In genomic region chr1:1231400-1232223, GRCh38 we compare ENCODE assay signal across 1 cellular context.
TF ChIP-seq lines count a peak whose summit lies in the region.

Gene SDF4 (minus strand): TSS chr1:1232001. CDS start chr1:1228772, 3,229 bp downstream.

TF ChIP-seq in K562, 482 proteins besides CTCF, POLR2A, EP300 and RAD21 (continued from another document and continues in another):
- TF ChIP-seq ZBTB40 (IDR thresholded peaks at IDR 0.05) (peak; percentile 80), ZBTB40 (CRISPR knock-in tag; IDR thresholded peaks at IDR 0.05) (no peak), MYC (IDR thresholded peaks at IDR 0.05; ENCODE audit: low read depth, low read length) (peak; percentile 43; the same call in 1 of the 2 replicates), MYC (CRISPR knock-in tag; IDR thresholded peaks at IDR 0.05; ENCODE audit: borderline replicate concordance, low read depth) (no peak), ZNF57 (CRISPR knock-in tag; IDR thresholded peaks at IDR 0.05) (no peak; the same call in 1 of the 2 replicates), MXD1 (CRISPR knock-in tag; IDR thresholded peaks at IDR 0.05; ENCODE audit: borderline replicate concordance, poor library complexity, severe bottlenecking) (no peak), PTBP1 (IDR thresholded peaks at IDR 0.05; ENCODE audit: low read depth, low read length) (no peak), ZNF589 (CRISPR knock-in tag; IDR thresholded peaks at IDR 0.05; ENCODE audit: low read depth) (no peak; the same call in 1 of the 2 replicates), TAF1 (IDR thresholded peaks at IDR 0.05; ENCODE audit: control insufficient read depth, extremely low read depth, insufficient read depth, low read length, severe bottlenecking) (peak; percentile 96), HIVEP1 (CRISPR knock-in tag; IDR thresholded peaks at IDR 0.05) (peak; percentile 63; the same call in 1 of the 2 replicates), PHF21A (IDR thresholded peaks at IDR 0.05; ENCODE audit: borderline replicate concordance, low read depth) (no peak), ARID3B (CRISPR knock-in tag; IDR thresholded peaks at IDR 0.05; ENCODE audit: borderline replicate concordance) (peak; percentile 49; the same call in 1 of the 2 replicates), SFPQ (IDR thresholded peaks at IDR 0.05; ENCODE audit: low read depth, low read length) (no peak), ZNF263 (CRISPR knock-in tag; IDR thresholded peaks at IDR 0.05; ENCODE audit: borderline replicate concordance) (peak; percentile 47; the same call in 1 of the 2 replicates), HMG20B (CRISPR knock-in tag; IDR thresholded peaks at IDR 0.05) (no peak), CREB3L1 (IDR thresholded peaks at IDR 0.05; ENCODE audit: borderline replicate concordance, low read depth) (peak; percentile 38; the same call in 1 of the 2 replicates), ARNT (IDR thresholded peaks at IDR 0.05) (no peak), U2AF2 (optimal IDR thresholded peaks at IDR 0.05; ENCODE audit: low read depth, low read length) (no peak), ZSCAN32 (CRISPR knock-in tag; IDR thresholded peaks at IDR 0.05) (no peak), ZNF695 (CRISPR knock-in tag; IDR thresholded peaks at IDR 0.05) (no peak), ZC3H8 (IDR thresholded peaks at IDR 0.05) (no peak), TFAP4 (CRISPR knock-in tag; IDR thresholded peaks at IDR 0.05; ENCODE audit: borderline replicate concordance) (peak; percentile 60; the same call in 1 of the 2 replicates), ELF1 (tag; IDR thresholded peaks at IDR 0.05) (peak; percentile 100), ZNF23 (CRISPR knock-in tag; IDR thresholded peaks at IDR 0.05) (no peak), MED1 (CRISPR knock-in tag; IDR thresholded peaks at IDR 0.05; ENCODE audit: borderline replicate concordance) (no peak; the same call in 1 of the 2 replicates), ZNF124 (CRISPR knock-in tag; IDR thresholded peaks at IDR 0.05) (no peak), ATF7 (IDR thresholded peaks at IDR 0.05) (peak; percentile 79), RBFOX2 (IDR thresholded peaks at IDR 0.05; ENCODE audit: low read depth, low read length) (peak; percentile 96), DIDO1 (tag; IDR thresholded peaks at IDR 0.05; ENCODE audit: low read depth) (no peak), NR2F6 (CRISPR knock-in tag; IDR thresholded peaks at IDR 0.05) (no peak), ZNF766 (CRISPR knock-in tag; conservative IDR thresholded peaks at IDR 0.05) (peak; percentile 72; the same call in 1 of the 2 replicates), POU5F1 (IDR thresholded peaks at IDR 0.05; ENCODE audit: borderline replicate concordance, low read depth, low read length, partially characterized antibody) (peak; percentile 72), ZNF274 (IDR thresholded peaks at IDR 0.05; ENCODE audit: borderline replicate concordance, low read depth, low read length) (no peak), NCOA2 (IDR thresholded peaks at IDR 0.05; ENCODE audit: partially characterized antibody in 2 of 2) (no peak), KDM5B (IDR thresholded peaks at IDR 0.05; ENCODE audit: insufficient replicate concordance, low read depth, low read length) (peak; percentile 92), BRD9 (IDR thresholded peaks at IDR 0.05; ENCODE audit: low read depth, partially characterized antibody) (no peak), CXXC5 (CRISPR knock-in tag; IDR thresholded peaks at IDR 0.05) (peak; percentile 99), GABPA (tag; conservative IDR thresholded peaks at IDR 0.05; ENCODE audit: low read depth) (peak; percentile 92), ZNF445 (CRISPR knock-in tag; IDR thresholded peaks at IDR 0.05; ENCODE audit: low read depth) (no peak), SIN3A (IDR thresholded peaks at IDR 0.05; ENCODE audit: borderline replicate concordance in 2 of 2, control insufficient read depth in 1 of 2, low read depth in 2 of 2, low read length in 2 of 2) (peak; percentile 47 to 56; a peak in 1 of 4 replicates), NFE2L1 (tag; IDR thresholded peaks at IDR 0.05; ENCODE audit: borderline replicate concordance, low read depth) (no peak), ATF3 (IDR thresholded peaks at IDR 0.05) (no peak), ATF3 (CRISPR knock-in tag; conservative IDR thresholded peaks at IDR 0.05) (0 out of 2 replicates have a peak, but pooled peaks have one; percentile 29), FOXJ3 (CRISPR knock-in tag; IDR thresholded peaks at IDR 0.05) (no peak), ZNF436 (CRISPR knock-in tag; IDR thresholded peaks at IDR 0.05) (no peak), ZC3H4 (CRISPR knock-in tag; IDR thresholded peaks at IDR 0.05; ENCODE audit: borderline replicate concordance) (0 out of 2 replicates have a peak, but pooled peaks have one; percentile 74), ZNF354B (CRISPR knock-in tag; IDR thresholded peaks at IDR 0.05) (no peak), ZBTB34 (CRISPR knock-in tag; IDR thresholded peaks at IDR 0.05) (no peak), PRPF4 (IDR thresholded peaks at IDR 0.05; ENCODE audit: insufficient read depth, low read depth, low read length, poor library complexity, severe bottlenecking) (no peak)
